In genomic region chr21:41112740-41113692, GRCh38 we compare ENCODE assay signal across 8 cellular contexts. TPM values are rescaled to one million over a fixed set of nuclear protein-coding genes. Genes with fewer than 3 reads are reported as not detected.
DNase-seq lines count a peak whose midpoint lies in the region; ATAC-seq and TF ChIP-seq lines count a peak whose summit lies in the region.

No MANE protein-coding gene starts in this region.

- H3K27me3 Mint-ChIP-seq in CD14-positive monocyte (ENCODE audit: low read depth in 3 of 3): peaks cover 5 to 9% (median 7%) of the 10 kb centered on the region in 3 donors

- WGBS in mammary epithelial cell (ENCODE audit: low coverage, missing lambda C conversion rate): 23% methylated on average over 14 of the region's 14 CpGs
- WGBS in mesenchymal stem cell: 48% methylated on average over 14 of the region's 14 CpGs
- WGBS in sigmoid colon, 2 donors: 29 to 37% methylated on average over 14 of the region's 14 CpGs

- H2BK5ac ChIP-seq in mesenchymal stem cell (ENCODE audit: low read depth, low read length, poor library complexity, severe bottlenecking): no peak overlapping the region

- peak overlapping the region in 1 of 7 donors; percentile 28 for H3K27ac Mint-ChIP-seq in CD14-positive monocyte

- H3K27ac ChIP-seq in mammary epithelial cell (ENCODE audit: insufficient read depth, low read depth, low read length): peak overlapping the region; percentile 77
- no peak overlapping the region for H3K27ac ChIP-seq in mesenchymal stem cell (ENCODE audit: low read length, poor library complexity, severe bottlenecking)
- no peak overlapping the region for H3K27ac ChIP-seq in sigmoid colon

- no peak overlapping the region for H3K14ac ChIP-seq in mesenchymal stem cell (ENCODE audit: low read length in 2 of 2)

- H3K9ac ChIP-seq in mammary epithelial cell (ENCODE audit: insufficient read depth, low read length): peak overlapping the region; percentile 47
- peak overlapping the region; percentile 50 for H3K9ac ChIP-seq in mesenchymal stem cell (ENCODE audit: low read length)

- H4K20me1 ChIP-seq in mammary epithelial cell (ENCODE audit: insufficient read depth, low read length): no peaks in the 10 kb centered on the region

- no peak for TF ChIP-seq POLR2A in sigmoid colon (IDR thresholded peaks at IDR 0.05)

- H2AFZ ChIP-seq in mammary epithelial cell (ENCODE audit: low read depth, low read length) (peak overlapping the region; percentile 86), mesenchymal stem cell (ENCODE audit: low read depth, low read length) (no peak overlapping the region)

- no peak overlapping the region for H3K4ac ChIP-seq in mesenchymal stem cell (ENCODE audit: low read depth in 1 of 2, low read length in 2 of 2)

- H3K18ac ChIP-seq in mesenchymal stem cell (ENCODE audit: low read depth in 1 of 2, low read length in 2 of 2): no peak overlapping the region

- no peak overlapping the region for H2BK120ac ChIP-seq in mesenchymal stem cell (ENCODE audit: low read depth, low read length)

- H3K36me3 Mint-ChIP-seq in CD14-positive monocyte: no peaks in the 10 kb centered on the region

- no peak overlapping the region for H4K8ac ChIP-seq in mesenchymal stem cell (ENCODE audit: low read length)

- H2AK5ac ChIP-seq in mesenchymal stem cell (ENCODE audit: low read length, severe bottlenecking): no peak overlapping the region

- TF ChIP-seq CTCF in CD14-positive monocyte (IDR thresholded peaks at IDR 0.05) (no peak), mammary epithelial cell (conservative IDR thresholded peaks at IDR 0.05 in 1 of 2, IDR thresholded peaks at IDR 0.05 in 1 of 2; ENCODE audit: extremely low read depth in 1 of 2, insufficient read depth in 1 of 2, low read depth in 1 of 2, low read length in 2 of 2) (no peak), sigmoid colon (IDR thresholded peaks at IDR 0.05) (no peak), GM13977 (IDR thresholded peaks at IDR 0.05; ENCODE audit: extremely low read depth, insufficient read depth, missing control alignments) (no peak)

- H3K9me3 Mint-ChIP-seq in CD14-positive monocyte: peaks cover 0 to 2% (median 0%) of the 10 kb centered on the region in 7 donors

- ATAC-seq in HG03565 (IDR thresholded peaks at IDR 0.05; ENCODE audit: unreplicated experiment): no peak

- peak overlapping the region; percentile 4 to 44 (median 23) for H3K4me3 ChIP-seq in mammary epithelial cell (replicated peaks in 1 of 3; ENCODE audit: insufficient read depth in 1 of 3, low read depth in 2 of 3, low read length in 3 of 3)
- peak overlapping the region in 1 of 2 experiments; percentile 59 for H3K4me3 ChIP-seq in mesenchymal stem cell (ENCODE audit: insufficient read depth in 1 of 2, low read depth in 1 of 2, low read length in 2 of 2)
- H3K4me3 ChIP-seq in sigmoid colon: no peak overlapping the region

- no peaks in the 10 kb centered on the region for H3K27me3 ChIP-seq in mammary epithelial cell (ENCODE audit: insufficient read depth, low read length)
- peaks cover 0 to 5% of the 10 kb centered on the region in 2 experiments for H3K27me3 ChIP-seq in mesenchymal stem cell (ENCODE audit: control insufficient read depth in 1 of 2, insufficient read depth in 1 of 2, low read length in 2 of 2)
- H3K27me3 ChIP-seq in sigmoid colon: peaks cover 0 to under 1% (median 0%) of the 10 kb centered on the region in 3 donors

- CTCF ChIA-PET in mammary epithelial cell (lab: Charles Lee; ENCODE audit: low non-redundant PET): interaction anchor here (0.5 to 0.6 kb wide), 2 partner anchors 58 to 275 kb away, joined by 3 to 4 read pairs; no protein-coding TSS in a partner anchor

- H3K36me3 ChIP-seq in mammary epithelial cell (ENCODE audit: insufficient read depth, low read length) (no peaks in the 10 kb centered on the region), mesenchymal stem cell (ENCODE audit: control insufficient read depth in 1 of 2, insufficient read depth in 2 of 2, low read depth in 1 of 2, low read length in 2 of 2) (no peaks in the 10 kb centered on the region), sigmoid colon (no peaks in the 10 kb centered on the region)

- H3K4me2 ChIP-seq in mammary epithelial cell (ENCODE audit: insufficient read depth, low read depth, low read length): peak overlapping the region; percentile 70
- no peak overlapping the region for H3K4me2 ChIP-seq in mesenchymal stem cell (ENCODE audit: low read length, poor library complexity, severe bottlenecking)

- H4K91ac ChIP-seq in mesenchymal stem cell (ENCODE audit: low read length): no peak overlapping the region

- H2BK12ac ChIP-seq in mesenchymal stem cell (ENCODE audit: low read length in 2 of 2): no peak overlapping the region

- H3K79me1 ChIP-seq in mesenchymal stem cell (replicated peaks; ENCODE audit: low read length, poor library complexity, severe bottlenecking): no peaks in the 10 kb centered on the region

- H3K4me3 Mint-ChIP-seq in CD14-positive monocyte: peak overlapping the region; percentile 69 to 84

- dilution Hi-C loops in mammary epithelial cell (cut with HindIII; ENCODE audit: low sequenced_read_pairs): no loop called here

- H3K79me2 ChIP-seq in mammary epithelial cell (ENCODE audit: insufficient read depth, low read length): no peaks in the 10 kb centered on the region

- H3K4me1 Mint-ChIP-seq in CD14-positive monocyte: peaks cover 17% of the 10 kb centered on the region

- no peak for DNase-seq in CD14-positive monocyte (ENCODE audit: low spot score)
- peak; percentile 89 for DNase-seq in LHCN-M2 (ENCODE audit: low read depth)
- DNase-seq in mammary epithelial cell: peak; percentile 96
- no peak for DNase-seq in mesenchymal stem cell
- no peak for DNase-seq in sigmoid colon
- DNase-seq in GM13977 (ENCODE audit: low spot score): no peak
- no peak for DNase-seq in NCI-H2081 (lab: John Stamatoyannopoulos, UW)

- intact Hi-C loops in CD14-positive monocyte (cut with micrococcal nuclease) (no loop called here), mammary epithelial cell (cut with micrococcal nuclease) (loop anchor here (2.0 kb wide), 1 partner anchor 58 kb away; no protein-coding TSS in a partner anchor), sigmoid colon (cut with DNase I) (no loop called here)

- TF ChIP-seq EP300 in sigmoid colon (IDR thresholded peaks at IDR 0.05): no peak

- in situ Hi-C loops in mammary epithelial cell (cut with MboI; ENCODE audit: low sequenced_read_pairs in 2 of 2) (no loop called here), GM13977 (cut with MboI; ENCODE audit: low pct_unique_long_range_greater_than_20kb, low sequenced_read_pairs, unreplicated experiment) (no loop called here)

- H3K4me1 ChIP-seq in mammary epithelial cell (ENCODE audit: insufficient read depth, low read length): peaks cover 20% of the 10 kb centered on the region
- no peaks in the 10 kb centered on the region for H3K4me1 ChIP-seq in mesenchymal stem cell (ENCODE audit: control insufficient read depth, insufficient read depth, low read depth, low read length)
- no peaks in the 10 kb centered on the region for H3K4me1 ChIP-seq in sigmoid colon

- no peak overlapping the region for H2BK15ac ChIP-seq in mesenchymal stem cell (ENCODE audit: low read depth, poor library complexity, severe bottlenecking)

- no peaks in the 10 kb centered on the region for H3K9me3 ChIP-seq in mammary epithelial cell (replicated peaks; ENCODE audit: insufficient read depth, low read length)
- H3K9me3 ChIP-seq in mesenchymal stem cell (ENCODE audit: control insufficient read depth, low read length): no peaks in the 10 kb centered on the region
- no peaks in the 10 kb centered on the region for H3K9me3 ChIP-seq in sigmoid colon

- no TSS peak for BruUV-seq in mammary epithelial cell (replicated peaks; lab: Mats Ljungman, UMichigan)

- no peak overlapping the region for H3K23ac ChIP-seq in mesenchymal stem cell (ENCODE audit: low read length in 2 of 2)

RNA-seq across cellular contexts. Expression of gene BACE2, which starts 54.9 kb away (rescaled TPM):
- under 1 TPM in 1 of 2 donors, not detected in 1; 0.26 TPM for polyA plus RNA-seq in CD14-positive monocyte
- total RNA-seq in LHCN-M2 (2014; rRNA removed): 14.4 and 17.4 TPM in 2 replicates
- polyA plus RNA-seq in LHCN-M2 (2012): 37.0 TPM
- 100 to 1,000 TPM in 1 of 2 donors, 10 to 100 TPM in 1; 84.4 to 128 TPM for total RNA-seq in mammary epithelial cell
- 150 TPM for polyA plus RNA-seq in mammary epithelial cell
- 102 TPM for polyA minus RNA-seq in mammary epithelial cell
- polyA plus RNA-seq in mesenchymal stem cell (2013, experiment 1 of 2): 0.23 TPM
- polyA plus RNA-seq in mesenchymal stem cell (2013, experiment 2 of 2): 0.22 TPM
- total RNA-seq in sigmoid colon: 100 to 1,000 TPM in 1 of 4 donors, 10 to 100 TPM in 3; 52.1 to 204 (median 53.1) TPM
- 10 to 100 TPM; 12.0 to 71.6 (median 13.2) TPM for polyA plus RNA-seq in sigmoid colon

Comparison
In these comparisons a context has a peak if more than half of its experiments do, and no peak if none do; other contexts are left out.
1. DNase-seq: peak in LHCN-M2 (single experiment) and mammary epithelial cell (single experiment); none in CD14-positive monocyte (single experiment), mesenchymal stem cell (single experiment), sigmoid colon (single experiment), GM13977 (single experiment) and NCI-H2081 (0 of 2).
2. H3K4me3 ChIP-seq: peak in mammary epithelial cell (3 of 3); none in sigmoid colon (0 of 4).